18 cellular contexts compared by ENCODE assay signal in the genomic region with DNA sequence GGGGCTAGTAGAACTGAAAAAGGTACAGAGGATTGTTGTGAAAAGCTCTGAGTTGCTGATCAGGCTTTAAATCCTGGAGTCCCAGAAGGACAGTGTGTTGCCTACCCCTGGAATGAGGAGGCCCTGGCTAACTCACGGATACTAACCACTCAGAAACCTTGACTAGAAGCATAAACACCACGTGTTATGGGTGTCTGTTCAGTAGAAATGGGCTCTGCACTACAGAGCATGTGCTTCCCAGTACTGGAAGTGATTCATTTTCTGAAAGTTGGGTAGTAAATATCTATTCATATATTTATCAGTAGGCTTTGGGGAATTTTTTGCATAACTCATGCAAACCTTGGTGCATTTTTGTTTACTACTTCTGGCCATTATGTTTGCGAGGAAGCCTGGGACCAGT. TPM values are rescaled to one million over a fixed set of nuclear protein-coding genes. Genes with fewer than 3 reads are reported as not detected.
DNase-seq lines count a peak whose midpoint lies in the region; ATAC-seq, FAIRE-seq and TF ChIP-seq lines count a peak whose summit lies in the region.
"Had no signal": no experiment of that assay in that cellular context is flagged by ENCODE, and none has a peak within 500 bp of the region (broad histone marks: within the 10 kb centered on the region; RNA-seq: fewer than 3 reads in every experiment).

No MANE protein-coding gene starts in this region.

- no peaks in the 10 kb centered on the region for H3F3A ChIP-seq in PC-9 (ENCODE audit: insufficient read depth, low read depth)

- 81% methylated on average over 3 of the region's 3 CpGs; no CpG with 5 or more reads in 1 of the 2 experiments for WGBS in H1 (ENCODE audit: extremely low coverage in 1 of 2, insufficient coverage in 1 of 2, insufficient read length in 1 of 2, insufficient replicate concordance in 2 of 2, low coverage in 1 of 2, low lambda C conversion rate in 2 of 2, missing lambda C conversion rate in 1 of 2), 2 experiments
- WGBS in psoas muscle, 3 donors: 67 to 71% (median 69%) methylated on average over 3 of the region's 3 CpGs

- no peak overlapping the region for H3K14ac ChIP-seq in H1 (ENCODE audit: insufficient read length)

- H3K79me2 ChIP-seq in PC-9 (ENCODE audit: low read depth) (no peaks in the 10 kb centered on the region), H1 (ENCODE audit: control insufficient read depth in 1 of 2, insufficient read depth in 2 of 2, low read length in 2 of 2) (no peaks in the 10 kb centered on the region)

- H3K79me1 ChIP-seq in H1 (ENCODE audit: low read depth, low read length): no peaks in the 10 kb centered on the region

- H2AFZ ChIP-seq in PC-9: 0 out of 2 replicates have a peak overlapping the region, but pooled peaks have one; percentile 15
- H2AFZ ChIP-seq in H1 (ENCODE audit: low read length): peak overlapping the region; percentile 83; the same call in 1 of the 2 replicates
- H2AFZ ChIP-seq: GM23248 had no signal

- DNase-seq in PC-9: no peak
- no peak for DNase-seq in H1 (ENCODE audit: low read depth in 1 of 2, low spot score in 2 of 2)
- no peak for DNase-seq in psoas muscle
- DNase-seq in NCI-H524 (lab: John Stamatoyannopoulos, UW): no peak
- DNase-seq in cardiac septum (ENCODE audit: low spot score): no peak
- DNase-seq: BE2C; CD4-positive, alpha-beta memory T cell; DMS53; GF-D8; GM23248 had no signal

- H3K4ac ChIP-seq in H1 (replicated peaks; ENCODE audit: insufficient read length, low read depth, low read length): no peak overlapping the region

- no peak overlapping the region for H2BK20ac ChIP-seq in H1 (ENCODE audit: low read length)

- H3K9me3 ChIP-seq in PC-9 (ENCODE audit: insufficient read depth, low read depth): no peaks in the 10 kb centered on the region
- H3K9me3 ChIP-seq in H1 (ENCODE audit: insufficient read depth in 2 of 2, low read depth in 1 of 2, low read length in 1 of 2): no peaks in the 10 kb centered on the region
- H3K9me3 ChIP-seq in psoas muscle: no peaks in the 10 kb centered on the region
- H3K9me3 ChIP-seq: BE2C, HAP-1 had no signal

- CTCF ChIA-PET in PC-9 (lab: Charles Lee) (no interaction called here), H1 (lab: Charles Lee; ENCODE audit: partially characterized antibody) (interaction anchor here (0.6 kb wide), 1 partner anchor 69 kb away, joined by 3 read pairs; no protein-coding TSS in a partner anchor)

- no peak for TF ChIP-seq EP300 in H1 (IDR thresholded peaks at IDR 0.05; ENCODE audit: borderline replicate concordance in 1 of 2, low read depth in 2 of 2, low read length in 2 of 2)

- no peak overlapping the region for H3K18ac ChIP-seq in H1 (ENCODE audit: extremely low read depth, low read length)

- H3K4me1 ChIP-seq in PC-9 (replicated peaks; ENCODE audit: insufficient read depth) (no peaks in the 10 kb centered on the region), H1 (replicated peaks in 1 of 4; ENCODE audit: control insufficient read depth in 3 of 4, insufficient read depth in 4 of 4, low read length in 3 of 4) (no peaks in the 10 kb centered on the region), psoas muscle (no peaks in the 10 kb centered on the region)
- H3K4me1 ChIP-seq: BE2C, HAP-1 had no signal

- no TSS peak for BruUV-seq in PC-9 (replicated peaks; lab: Mats Ljungman, UMichigan)

- H2AK5ac ChIP-seq in H1 (ENCODE audit: low read depth, low read length): no peak overlapping the region

- H3K23ac ChIP-seq in H1 (ENCODE audit: insufficient read length): no peak overlapping the region

- no peaks in the 10 kb centered on the region for H3K9me2 ChIP-seq in PC-9 (ENCODE audit: insufficient read depth)

- no peak for TF ChIP-seq POLR2A in H1 (IDR thresholded peaks at IDR 0.05; ENCODE audit: control extremely low read depth in 1 of 2, low read depth in 2 of 2, low read length in 2 of 2)

- H4K5ac ChIP-seq in H1 (ENCODE audit: insufficient read length, low read depth, low read length): no peak overlapping the region

- no peak overlapping the region for H4K91ac ChIP-seq in H1 (replicated peaks; ENCODE audit: insufficient read length, low read length)

- H3K56ac ChIP-seq in H1 (replicated peaks; ENCODE audit: insufficient read length, low read depth, low read length): no peak overlapping the region

- no peak overlapping the region for H4K8ac ChIP-seq in H1 (ENCODE audit: extremely low read depth, insufficient read depth, low read length)

- H3K4me2 ChIP-seq in PC-9 (no peak overlapping the region), H1 (ENCODE audit: insufficient read depth in 1 of 2, low read depth in 2 of 2, low read length in 2 of 2) (no peak overlapping the region)

- no peak overlapping the region for H2BK120ac ChIP-seq in H1 (replicated peaks; ENCODE audit: low read depth, low read length)

- no peak for TF ChIP-seq RAD21 in H1 (IDR thresholded peaks at IDR 0.05 in 1 of 2, conservative IDR thresholded peaks at IDR 0.05 in 1 of 2; ENCODE audit: low read depth in 2 of 2, low read length in 2 of 2)

- no peaks in the 10 kb centered on the region for H3K23me2 ChIP-seq in H1 (ENCODE audit: low read depth, low read length)

- no peak for FAIRE-seq in H1 (lab: Jason Lieb, UNC)
- FAIRE-seq: A204.1 had no signal

- H4K20me1 ChIP-seq in PC-9 (ENCODE audit: insufficient read depth) (no peaks in the 10 kb centered on the region), H1 (replicated peaks in 1 of 2; ENCODE audit: control insufficient read depth in 1 of 2, insufficient read depth in 2 of 2, low read length in 2 of 2) (no peaks in the 10 kb centered on the region)

- intact Hi-C loops in PC-9 (cut with micrococcal nuclease; ENCODE audit: unreplicated experiment) (no loop called here), psoas muscle (cut with DNase I) (no loop called here), cardiac septum (cut with DNase I) (no loop called here)

- no peak overlapping the region for H2BK5ac ChIP-seq in H1 (ENCODE audit: low read depth, low read length)

- POLR2A ChIA-PET in PC-9 (lab: Charles Lee; ENCODE audit: unreplicated experiment): no interaction called here
- POLR2A ChIA-PET in H1 (lab: Charles Lee; ENCODE audit: partially characterized antibody): no interaction called here

- H2BK15ac ChIP-seq in H1 (ENCODE audit: low read length): no peak overlapping the region

- ATAC-seq in GM21529 (IDR thresholded peaks at IDR 0.05; ENCODE audit: unreplicated experiment) (peak; percentile 65), HG02870 (IDR thresholded peaks at IDR 0.05; ENCODE audit: unreplicated experiment) (peak; percentile 58), HG03196 (IDR thresholded peaks at IDR 0.05; ENCODE audit: unreplicated experiment) (no peak), psoas muscle (no peak)

- H3K36me3 ChIP-seq in PC-9 (ENCODE audit: low read depth): no peaks in the 10 kb centered on the region
- H3K36me3 ChIP-seq in H1 (ENCODE audit: control insufficient read depth in 2 of 4, insufficient read depth in 4 of 4, low read length in 3 of 4): no peaks in the 10 kb centered on the region
- H3K36me3 ChIP-seq in psoas muscle (ENCODE audit: insufficient read depth in 1 of 2, low read depth in 1 of 2): no peaks in the 10 kb centered on the region
- H3K36me3 ChIP-seq: BE2C, HAP-1 had no signal

- no peak for TF ChIP-seq CTCF in PC-9 (conservative IDR thresholded peaks at IDR 0.05)
- no peak for TF ChIP-seq CTCF in H1 (IDR thresholded peaks at IDR 0.05; ENCODE audit: control extremely low read depth in 1 of 3, insufficient read depth in 1 of 3, low read depth in 1 of 3, low read length in 3 of 3)
- no peak for TF ChIP-seq CTCF in psoas muscle (IDR thresholded peaks at IDR 0.05)

- H3K27ac ChIP-seq in PC-9: no peak overlapping the region
- H3K27ac ChIP-seq in H1 (ENCODE audit: low read depth, low read length): no peak overlapping the region
- no peak overlapping the region for H3K27ac ChIP-seq in psoas muscle
- H3K27ac ChIP-seq: C4-2B, GM23248 had no signal

- H2BK12ac ChIP-seq in H1 (ENCODE audit: low read depth, low read length): peak overlapping the region; percentile 85; the same call in 1 of the 2 replicates

- H3K27me3 ChIP-seq in PC-9 (ENCODE audit: insufficient read depth, low read depth): no peaks in the 10 kb centered on the region
- no peaks in the 10 kb centered on the region for H3K27me3 ChIP-seq in H1 (replicated peaks in 1 of 4; ENCODE audit: control insufficient read depth in 3 of 4, extremely low read depth in 1 of 4, insufficient read depth in 3 of 4, low read length in 3 of 4)
- H3K27me3 ChIP-seq in psoas muscle (ENCODE audit: insufficient read depth in 3 of 3, low read length in 2 of 3): peaks cover 0 to 2% (median 0%) of the 10 kb centered on the region in 3 donors
- H3K27me3 ChIP-seq: BE2C had no signal

- no peak overlapping the region for H3K4me3 ChIP-seq in PC-9
- no peak overlapping the region for H3K4me3 ChIP-seq in H1 (ENCODE audit: extremely low read depth in 1 of 4, insufficient read depth in 2 of 4, low read depth in 3 of 4, low read length in 4 of 4)
- no peak overlapping the region for H3K4me3 ChIP-seq in psoas muscle
- H3K4me3 ChIP-seq: GM23248, HAP-1 had no signal

- no peak overlapping the region for H3K9ac ChIP-seq in H1 (replicated peaks in 1 of 4; ENCODE audit: extremely low read depth in 1 of 4, low read depth in 3 of 4, low read length in 3 of 4)
- H3K9ac ChIP-seq: GM23248 had no signal

RNA-seq across cellular contexts. Expression of a gene that starts 15.1 kb away (rescaled TPM):
- not detected in 2 replicates for total RNA-seq in PC-9 (2021)
- not detected in 2 replicates for total RNA-seq in H1 (2021; fragmentation: NEBNext Ultra II Directional; extraction: Animal tissue kit (Norgen Biotek cat#: 25700))
- not detected in 2 replicates for polyA plus RNA-seq in H1 (2011; rRNA removed)
- polyA plus RNA-seq in H1 (2011; cell fraction: cytosol; rRNA removed): not detected
- polyA plus RNA-seq in H1 (2011; cell fraction: nucleus; rRNA removed): not detected
- not detected in 4 replicates for polyA plus RNA-seq in H1 (2012, experiment 1 of 2)
- not detected for polyA plus RNA-seq in H1 (2012, experiment 2 of 2)
- polyA plus RNA-seq in H1 (2013, experiment 1 of 2): not detected
- not detected for polyA plus RNA-seq in H1 (2013, experiment 2 of 2)
- polyA minus RNA-seq in H1 (2011; rRNA and poly(A)+ RNA removed): not detected in 2 replicates
- polyA minus RNA-seq in H1 (2011; cell fraction: cytosol; rRNA and poly(A)+ RNA removed): not detected
- not detected for polyA minus RNA-seq in H1 (2011; cell fraction: nucleus; rRNA and poly(A)+ RNA removed)
- under 1 TPM in 1 of 4 donors, not detected in 3; 0.09 TPM for total RNA-seq in psoas muscle
- under 1 TPM in 2 of 3 donors, not detected in 1; 0.03 to 0.07 TPM for polyA plus RNA-seq in psoas muscle
- not detected for total RNA-seq in cardiac septum
- total RNA-seq: CD4-positive, alpha-beta memory T cell; GM23248; HT1080 had no signal
- polyA plus RNA-seq: AG04450; CD4-positive, alpha-beta memory T cell; GM23248 had no signal

RNA-seq across cellular contexts. Expression of a gene that starts 29.7 kb away (rescaled TPM):
- 0.20 and 0.25 TPM in 2 replicates for total RNA-seq in PC-9 (2021)
- total RNA-seq in H1 (2021; fragmentation: NEBNext Ultra II Directional; extraction: Animal tissue kit (Norgen Biotek cat#: 25700)): not detected in 2 replicates
- not detected in 2 replicates for polyA plus RNA-seq in H1 (2011; rRNA removed)
- polyA plus RNA-seq in H1 (2011; cell fraction: cytosol; rRNA removed): not detected
- polyA plus RNA-seq in H1 (2011; cell fraction: nucleus; rRNA removed): not detected
- polyA plus RNA-seq in H1 (2012, experiment 1 of 2): not detected in 4 replicates
- polyA plus RNA-seq in H1 (2012, experiment 2 of 2): not detected
- 0.02 TPM for polyA plus RNA-seq in H1 (2013, experiment 1 of 2)
- polyA plus RNA-seq in H1 (2013, experiment 2 of 2): 0.04 TPM
- polyA minus RNA-seq in H1 (2011; rRNA and poly(A)+ RNA removed): 0.07 and 0.66 TPM in 2 replicates
- not detected for polyA minus RNA-seq in H1 (2011; cell fraction: cytosol; rRNA and poly(A)+ RNA removed)
- not detected for polyA minus RNA-seq in H1 (2011; cell fraction: nucleus; rRNA and poly(A)+ RNA removed)
- not detected for total RNA-seq in psoas muscle
- polyA plus RNA-seq in psoas muscle: under 1 TPM in 1 of 3 donors, not detected in 2; 0.01 TPM
- not detected for total RNA-seq in cardiac septum
- total RNA-seq: CD4-positive, alpha-beta memory T cell had no signal
- polyA plus RNA-seq: CD4-positive, alpha-beta memory T cell had no signal

RNA-seq across cellular contexts. Expression of a gene that starts 57.5 kb away (rescaled TPM):
- total RNA-seq in PC-9 (2021) (33.6 and 41.7 TPM in 2 replicates), psoas muscle (1 to 10 TPM; 3.8 to 5.2 (median 4.6) TPM), cardiac septum (12.1 TPM)
- total RNA-seq in H1 (2021; fragmentation: NEBNext Ultra II Directional; extraction: Animal tissue kit (Norgen Biotek cat#: 25700)): 27.1 and 30.8 TPM in 2 replicates
- polyA plus RNA-seq in H1 (2011; rRNA removed) (2.7 and 3.2 TPM in 2 replicates), psoas muscle (1 to 10 TPM; 2.9 to 6.1 (median 4.0) TPM)
- 7.3 TPM for polyA plus RNA-seq in H1 (2011; cell fraction: cytosol; rRNA removed)
- polyA plus RNA-seq in H1 (2011; cell fraction: nucleus; rRNA removed): 9.5 TPM
- polyA plus RNA-seq in H1 (2012, experiment 1 of 2): 7.0 to 25.7 TPM (median 8.0 TPM) in 4 replicates
- 5.5 TPM for polyA plus RNA-seq in H1 (2012, experiment 2 of 2)
- polyA plus RNA-seq in H1 (2013, experiment 1 of 2): 36.7 TPM
- 31.3 TPM for polyA plus RNA-seq in H1 (2013, experiment 2 of 2)
- 5.7 and 6.1 TPM in 2 replicates for polyA minus RNA-seq in H1 (2011; rRNA and poly(A)+ RNA removed)
- 17.5 TPM for polyA minus RNA-seq in H1 (2011; cell fraction: cytosol; rRNA and poly(A)+ RNA removed)
- polyA minus RNA-seq in H1 (2011; cell fraction: nucleus; rRNA and poly(A)+ RNA removed): 33.8 TPM

Comparison
In these comparisons a context has a peak if more than half of its experiments do, and no peak if none do; other contexts are left out.
1. ATAC-seq: peak in GM21529 (single experiment) and HG02870 (single experiment); none in HG03196 (single experiment) and psoas muscle (0 of 4).